In genomic region chr13:66765559-66765958, GRCh38 we compare ENCODE assay signal across 23 cellular contexts.
"Had no signal": no experiment of that assay in that cellular context is flagged by ENCODE, and none has a peak within 500 bp of the region (broad histone marks: within the 10 kb centered on the region; RNA-seq: fewer than 3 reads in every experiment).

No MANE protein-coding gene starts in this region.

- H3K4me3 ChIP-seq: esophagus squamous epithelium, gastroesophageal sphincter, left ventricle myocardium inferior, lung, pancreas, stomach, thoracic aorta had no signal

- H3K4me1 Mint-ChIP-seq: naive B cell, nephron had no signal

- H3K27ac ChIP-seq: esophagus squamous epithelium, gastroesophageal sphincter, left ventricle myocardium inferior, pancreas, thoracic aorta had no signal

- DNase-seq: effector memory CD8-positive, alpha-beta T cell; esophagus squamous epithelium; foreskin fibroblast; glutamatergic neuron; islet precursor cell; left ventricle myocardium inferior; mesenchymal stem cell; naive B cell; occipital lobe; pancreas; right cardiac atrium; small intestine; stimulated activated CD4-positive, alpha-beta T cell treated with anti-CD3 and anti-CD28 coated beads, Interleukin-12 subunit alpha, Interleukin-12 subunit beta, amount 100 ng/mL, for 4 hours; stimulated activated naive CD4-positive, alpha-beta T cell; stomach; substantia nigra; trophoblast cell had no signal

- H3K4me1 ChIP-seq: esophagus squamous epithelium, gastroesophageal sphincter, left ventricle myocardium inferior, pancreas, stomach had no signal

- H3K4me3 Mint-ChIP-seq: dendritic cell treated with granulocyte-macrophage colony-stimulating factor and Interleukin-4, amounts not matched to agents 40 ng/mL and 50 ng/mL, for 4 days; effector memory CD8-positive, alpha-beta T cell; naive B cell; nephron had no signal

- H3K36me3 ChIP-seq: esophagus squamous epithelium, gastroesophageal sphincter, left ventricle myocardium inferior, pancreas, stomach, thoracic aorta had no signal

- H3K27me3 ChIP-seq: esophagus squamous epithelium, gastroesophageal sphincter, stomach had no signal

- H3K27me3 Mint-ChIP-seq: dendritic cell treated with granulocyte-macrophage colony-stimulating factor and Interleukin-4, amounts not matched to agents 40 ng/mL and 50 ng/mL, for 4 days; effector memory CD8-positive, alpha-beta T cell; naive B cell; progenitor cell of endocrine pancreas had no signal

- ATAC-seq: effector memory CD8-positive, alpha-beta T cell; gastroesophageal sphincter; right cardiac atrium had no signal

- FAIRE-seq: pancreas, small intestine had no signal

- H3K27ac Mint-ChIP-seq: dendritic cell treated with granulocyte-macrophage colony-stimulating factor and Interleukin-4, amounts not matched to agents 40 ng/mL and 50 ng/mL, for 4 days; effector memory CD8-positive, alpha-beta T cell; nephron; progenitor cell of endocrine pancreas had no signal

- H3K9me3 ChIP-seq: pancreas had no signal
